In the genomic region with DNA sequence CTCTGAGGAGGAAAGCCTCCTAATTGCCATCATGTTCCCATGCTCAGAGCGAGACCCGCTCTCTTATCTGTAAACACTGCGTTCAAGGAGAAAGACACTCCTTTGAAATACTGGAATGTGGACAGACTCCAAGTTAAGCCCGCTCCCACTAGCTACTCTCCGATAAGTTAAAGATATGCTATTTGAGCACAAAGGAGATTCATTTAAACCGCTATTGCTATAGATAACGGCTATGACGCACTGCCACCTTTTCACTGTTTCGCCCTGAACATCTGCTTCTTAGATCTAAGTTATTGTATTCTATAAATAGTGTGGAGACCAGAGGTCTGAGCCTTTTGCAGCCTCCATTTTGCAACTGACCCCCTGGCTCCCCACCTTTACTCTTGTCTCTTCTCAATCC, we compare ENCODE assay signal across 23 cellular contexts.
"Had no signal": no experiment of that assay in that cellular context is flagged by ENCODE, and none has a peak within 500 bp of the region (broad histone marks: within the 10 kb centered on the region; RNA-seq: fewer than 3 reads in every experiment).

No MANE protein-coding gene starts in this region.

- H3K4me1 ChIP-seq: ascending aorta, colonic mucosa, uterus had no signal

- H3K4me3 ChIP-seq: ascending aorta, colonic mucosa, right atrium auricular region, transverse colon, uterus had no signal

- H3K27me3 ChIP-seq: ascending aorta, colonic mucosa had no signal

- FAIRE-seq: frontal cortex had no signal

- ATAC-seq: activated naive CD4-positive, alpha-beta T cell treated with anti-CD3 and anti-CD28 coated beads, Interleukin-2, amount 50 U/mL, for 72 hours; activated T-helper 17 cell treated with anti-CD3 and anti-CD28 coated beads, Interleukin-2, amount 50 U/mL, for 72 hours; effector memory CD8-positive, alpha-beta T cell; esophagus mucosa; left cardiac atrium; natural killer cell treated with Interleukin-12 subunit alpha and Interleukin-12 subunit beta and Interleukin-15 and Interleukin-18, amount 100 ng/mL, for 72 hours; WTC11 had no signal

- H3K27ac ChIP-seq: ascending aorta, colonic mucosa, right atrium auricular region, transverse colon, uterus had no signal

- H3K36me3 ChIP-seq: ascending aorta, colonic mucosa, right atrium auricular region, transverse colon, uterus had no signal

- DNase-seq: activated T-cell treated with anti-CD3 and anti-CD28 coated beads, Interleukin-2, amount 50 U/mL, for 1 hour; colonic mucosa; dorsolateral prefrontal cortex; effector memory CD8-positive, alpha-beta T cell; head of caudate nucleus; islet precursor cell; left cardiac atrium; occipital lobe; posterior cingulate gyrus; stimulated activated CD4-positive, alpha-beta T cell treated with anti-CD3 and anti-CD28 coated beads, Interleukin-12 subunit alpha, Interleukin-12 subunit beta, amount 100 ng/mL, for 4 hours; stimulated activated CD4-positive, alpha-beta T cell treated with anti-CD3 and anti-CD28 coated beads, Interleukin-4, amount 100 ng/mL, for 4 hours; substantia nigra; T-helper 9 cell; transverse colon; uterus had no signal

- H3K9me3 ChIP-seq: ascending aorta, colonic mucosa, right atrium auricular region, transverse colon, uterus had no signal
